Comparison of ENCODE assay signal across 1 cellular context in the genomic region with DNA sequence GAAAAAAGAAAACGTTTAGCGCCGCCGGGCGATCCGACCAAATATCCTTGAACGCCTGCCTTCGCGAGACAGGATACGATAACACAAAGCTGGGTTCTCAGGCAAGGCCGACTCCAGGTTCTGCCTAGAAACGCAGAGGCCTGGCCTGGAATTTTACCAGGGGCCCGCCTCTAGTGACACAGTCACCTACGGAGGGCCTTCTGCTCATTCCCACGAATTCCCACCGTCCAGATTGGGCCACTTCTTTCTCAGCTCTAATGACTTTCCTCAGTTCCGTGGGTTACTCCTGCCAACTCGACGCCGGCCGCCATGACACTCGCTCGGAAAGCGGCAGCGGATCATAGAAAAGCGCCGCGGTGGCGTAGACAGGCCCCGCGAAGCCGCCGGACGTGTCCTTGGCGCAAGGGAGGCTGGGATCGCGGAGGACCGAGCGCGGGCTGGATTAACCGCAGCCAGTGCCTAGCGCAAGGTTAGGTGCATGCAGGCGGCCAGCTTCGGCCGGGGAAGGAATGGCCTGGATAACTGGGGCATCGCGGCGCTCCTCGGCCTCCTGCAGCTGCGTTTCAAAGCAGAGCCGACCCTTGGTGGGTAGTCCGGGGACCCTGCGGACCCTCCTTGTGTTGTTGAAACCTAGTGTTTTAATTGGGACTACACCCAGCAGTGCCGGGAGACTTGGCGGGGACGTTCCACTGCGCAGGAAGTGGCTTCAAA.
TF ChIP-seq lines count a peak whose summit lies in the region.

TSS of gene TRIP11 (minus strand) at position 340 of the 711 bp plus-strand sequence. CDS start 374 bp downstream, outside the sequence.

TF ChIP-seq in HEK293, 187 proteins besides CTCF, POLR2A, EP300 and RAD21 (continued from another document):
- TF ChIP-seq ZNF24 (tag by site-specific recombination; IDR thresholded peaks at IDR 0.05) (peak; percentile 11; the same call in 1 of the 2 replicates), PBX3 (CRISPR knock-in tag; IDR thresholded peaks at IDR 0.05) (peak; percentile 65; the same call in 1 of the 2 replicates), ZNF624 (tag by site-specific recombination; IDR thresholded peaks at IDR 0.05) (no peak), ZBTB20 (tag by site-specific recombination; IDR thresholded peaks at IDR 0.05) (peak; percentile 72), TRIM28 (IDR thresholded peaks at IDR 0.05; ENCODE audit: borderline replicate concordance, low read length) (peak; percentile 34; the same call in 1 of the 2 replicates), BCL11B (tag by site-specific recombination; IDR thresholded peaks at IDR 0.05; ENCODE audit: low read depth) (0 out of 2 replicates have a peak, but pooled peaks have one; percentile 15), ZNF792 (tag by site-specific recombination; IDR thresholded peaks at IDR 0.05) (peak; percentile 64; the same call in 1 of the 2 replicates), ZNF639 (tag by site-specific recombination; IDR thresholded peaks at IDR 0.05) (peak; percentile 63), GFI1B (tag by site-specific recombination; IDR thresholded peaks at IDR 0.05) (peak; percentile 4; the same call in 1 of the 2 replicates), ZNF311 (tag by site-specific recombination; IDR thresholded peaks at IDR 0.05; ENCODE audit: borderline replicate concordance) (no peak), ZNF561 (tag by site-specific recombination; IDR thresholded peaks at IDR 0.05; ENCODE audit: borderline replicate concordance) (peak; percentile 63; the same call in 1 of the 2 replicates), ZNF2 (tag by site-specific recombination; IDR thresholded peaks at IDR 0.05) (peak; percentile 80), ZBTB26 (tag by site-specific recombination; optimal IDR thresholded peaks at IDR 0.05) (peak; percentile 73), YY1 (tag by site-specific recombination; IDR thresholded peaks at IDR 0.05) (peak; percentile 94), ZBTB21 (tag by site-specific recombination; IDR thresholded peaks at IDR 0.05) (peak; percentile 71), ZNF76 (tag by site-specific recombination; IDR thresholded peaks at IDR 0.05; ENCODE audit: borderline replicate concordance, low read depth) (peak; percentile 96), ZFP69B (tag by site-specific recombination; IDR thresholded peaks at IDR 0.05) (peak; percentile 18; the same call in 1 of the 2 replicates), ZNF777 (tag by site-specific recombination; IDR thresholded peaks at IDR 0.05; ENCODE audit: borderline replicate concordance) (peak; percentile 67; the same call in 1 of the 2 replicates), ZNF629 (tag by site-specific recombination; IDR thresholded peaks at IDR 0.05) (peak; percentile 80), ZNF660 (tag by site-specific recombination; IDR thresholded peaks at IDR 0.05) (0 out of 2 replicates have a peak, but pooled peaks have one; percentile 42), ZNF843 (tag by site-specific recombination; IDR thresholded peaks at IDR 0.05) (peak; percentile 25), ZEB2 (tag by site-specific recombination; IDR thresholded peaks at IDR 0.05) (peak; percentile 86), ZXDB (tag by site-specific recombination; IDR thresholded peaks at IDR 0.05) (peak; percentile 77), ZNF664 (tag by site-specific recombination; IDR thresholded peaks at IDR 0.05) (0 out of 2 replicates have a peak, but pooled peaks have one; percentile 4), SCRT1 (tag by site-specific recombination; IDR thresholded peaks at IDR 0.05; ENCODE audit: borderline replicate concordance) (no peak), ZBTB17 (tag by site-specific recombination; IDR thresholded peaks at IDR 0.05) (peak; percentile 95), ZNF600 (tag by site-specific recombination; IDR thresholded peaks at IDR 0.05) (peak; percentile 98), HOXD13 (CRISPR knock-in tag; IDR thresholded peaks at IDR 0.05; ENCODE audit: borderline replicate concordance) (no peak), ZNF555 (tag by site-specific recombination; conservative IDR thresholded peaks at IDR 0.05) (no peak), ZBTB8A (tag by site-specific recombination; IDR thresholded peaks at IDR 0.05) (peak; percentile 26; the same call in 1 of the 2 replicates), REPIN1 (tag by site-specific recombination; IDR thresholded peaks at IDR 0.05; ENCODE audit: low read depth) (no peak), ZSCAN30 (tag by site-specific recombination; IDR thresholded peaks at IDR 0.05) (peak; percentile 58), ZNF707 (tag by site-specific recombination; IDR thresholded peaks at IDR 0.05) (no peak), ZNF610 (tag by site-specific recombination; IDR thresholded peaks at IDR 0.05; ENCODE audit: borderline replicate concordance) (0 out of 2 replicates have a peak, but pooled peaks have one; percentile 38), BCL11A (tag by site-specific recombination; IDR thresholded peaks at IDR 0.05; ENCODE audit: low read depth) (no peak), KLF8 (tag by site-specific recombination; IDR thresholded peaks at IDR 0.05) (peak; percentile 48; the same call in 1 of the 2 replicates), KLF16 (tag by site-specific recombination; IDR thresholded peaks at IDR 0.05) (peak; percentile 38; the same call in 1 of the 2 replicates)
- TF ChIP-seq, protein P1, sequence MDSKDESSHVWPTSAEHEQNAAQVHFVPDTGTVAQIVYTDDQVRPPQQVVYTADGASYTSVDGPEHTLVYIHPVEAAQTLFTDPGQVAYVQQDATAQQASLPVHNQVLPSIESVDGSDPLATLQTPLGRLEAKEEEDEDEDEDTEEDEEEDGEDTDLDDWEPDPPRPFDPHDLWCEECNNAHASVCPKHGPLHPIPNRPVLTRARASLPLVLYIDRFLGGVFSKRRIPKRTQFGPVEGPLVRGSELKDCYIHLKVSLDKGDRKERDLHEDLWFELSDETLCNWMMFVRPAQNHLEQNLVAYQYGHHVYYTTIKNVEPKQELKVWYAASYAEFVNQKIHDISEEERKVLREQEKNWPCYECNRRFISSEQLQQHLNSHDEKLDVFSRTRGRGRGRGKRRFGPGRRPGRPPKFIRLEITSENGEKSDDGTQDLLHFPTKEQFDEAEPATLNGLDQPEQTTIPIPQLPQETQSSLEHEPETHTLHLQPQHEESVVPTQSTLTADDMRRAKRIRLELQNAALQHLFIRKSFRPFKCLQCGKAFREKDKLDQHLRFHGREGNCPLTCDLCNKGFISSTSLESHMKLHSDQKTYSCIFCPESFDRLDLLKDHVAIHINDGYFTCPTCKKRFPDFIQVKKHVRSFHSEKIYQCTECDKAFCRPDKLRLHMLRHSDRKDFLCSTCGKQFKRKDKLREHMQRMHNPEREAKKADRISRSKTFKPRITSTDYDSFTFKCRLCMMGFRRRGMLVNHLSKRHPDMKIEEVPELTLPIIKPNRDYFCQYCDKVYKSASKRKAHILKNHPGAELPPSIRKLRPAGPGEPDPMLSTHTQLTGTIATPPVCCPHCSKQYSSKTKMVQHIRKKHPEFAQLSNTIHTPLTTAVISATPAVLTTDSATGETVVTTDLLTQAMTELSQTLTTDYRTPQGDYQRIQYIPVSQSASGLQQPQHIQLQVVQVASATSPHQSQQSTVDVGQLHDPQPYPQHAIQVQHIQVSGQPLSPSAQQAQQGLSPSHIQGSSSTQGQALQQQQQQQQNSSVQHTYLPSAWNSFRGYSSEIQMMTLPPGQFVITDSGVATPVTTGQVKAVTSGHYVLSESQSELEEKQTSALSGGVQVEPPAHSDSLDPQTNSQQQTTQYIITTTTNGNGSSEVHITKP (tag by site-specific recombination; IDR thresholded peaks at IDR 0.05), result peak; percentile 91
- TF ChIP-seq, protein P2, sequence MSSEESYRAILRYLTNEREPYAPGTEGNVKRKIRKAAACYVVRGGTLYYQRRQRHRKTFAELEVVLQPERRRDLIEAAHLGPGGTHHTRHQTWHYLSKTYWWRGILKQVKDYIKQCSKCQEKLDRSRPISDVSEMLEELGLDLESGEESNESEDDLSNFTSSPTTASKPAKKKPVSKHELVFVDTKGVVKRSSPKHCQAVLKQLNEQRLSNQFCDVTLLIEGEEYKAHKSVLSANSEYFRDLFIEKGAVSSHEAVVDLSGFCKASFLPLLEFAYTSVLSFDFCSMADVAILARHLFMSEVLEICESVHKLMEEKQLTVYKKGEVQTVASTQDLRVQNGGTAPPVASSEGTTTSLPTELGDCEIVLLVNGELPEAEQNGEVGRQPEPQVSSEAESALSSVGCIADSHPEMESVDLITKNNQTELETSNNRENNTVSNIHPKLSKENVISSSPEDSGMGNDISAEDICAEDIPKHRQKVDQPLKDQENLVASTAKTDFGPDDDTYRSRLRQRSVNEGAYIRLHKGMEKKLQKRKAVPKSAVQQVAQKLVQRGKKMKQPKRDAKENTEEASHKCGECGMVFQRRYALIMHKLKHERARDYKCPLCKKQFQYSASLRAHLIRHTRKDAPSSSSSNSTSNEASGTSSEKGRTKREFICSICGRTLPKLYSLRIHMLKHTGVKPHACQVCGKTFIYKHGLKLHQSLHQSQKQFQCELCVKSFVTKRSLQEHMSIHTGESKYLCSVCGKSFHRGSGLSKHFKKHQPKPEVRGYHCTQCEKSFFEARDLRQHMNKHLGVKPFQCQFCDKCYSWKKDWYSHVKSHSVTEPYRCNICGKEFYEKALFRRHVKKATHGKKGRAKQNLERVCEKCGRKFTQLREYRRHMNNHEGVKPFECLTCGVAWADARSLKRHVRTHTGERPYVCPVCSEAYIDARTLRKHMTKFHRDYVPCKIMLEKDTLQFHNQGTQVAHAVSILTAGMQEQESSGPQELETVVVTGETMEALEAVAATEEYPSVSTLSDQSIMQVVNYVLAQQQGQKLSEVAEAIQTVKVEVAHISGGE (tag by site-specific recombination; conservative IDR thresholded peaks at IDR 0.05; ENCODE audit: low read depth), result peak; percentile 65
- TF ChIP-seq, protein P3, sequence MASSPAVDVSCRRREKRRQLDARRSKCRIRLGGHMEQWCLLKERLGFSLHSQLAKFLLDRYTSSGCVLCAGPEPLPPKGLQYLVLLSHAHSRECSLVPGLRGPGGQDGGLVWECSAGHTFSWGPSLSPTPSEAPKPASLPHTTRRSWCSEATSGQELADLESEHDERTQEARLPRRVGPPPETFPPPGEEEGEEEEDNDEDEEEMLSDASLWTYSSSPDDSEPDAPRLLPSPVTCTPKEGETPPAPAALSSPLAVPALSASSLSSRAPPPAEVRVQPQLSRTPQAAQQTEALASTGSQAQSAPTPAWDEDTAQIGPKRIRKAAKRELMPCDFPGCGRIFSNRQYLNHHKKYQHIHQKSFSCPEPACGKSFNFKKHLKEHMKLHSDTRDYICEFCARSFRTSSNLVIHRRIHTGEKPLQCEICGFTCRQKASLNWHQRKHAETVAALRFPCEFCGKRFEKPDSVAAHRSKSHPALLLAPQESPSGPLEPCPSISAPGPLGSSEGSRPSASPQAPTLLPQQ (tag by site-specific recombination; IDR thresholded peaks at IDR 0.05), result peak; percentile 35; the same call in 1 of the 2 replicates
- TF ChIP-seq, protein P4, sequence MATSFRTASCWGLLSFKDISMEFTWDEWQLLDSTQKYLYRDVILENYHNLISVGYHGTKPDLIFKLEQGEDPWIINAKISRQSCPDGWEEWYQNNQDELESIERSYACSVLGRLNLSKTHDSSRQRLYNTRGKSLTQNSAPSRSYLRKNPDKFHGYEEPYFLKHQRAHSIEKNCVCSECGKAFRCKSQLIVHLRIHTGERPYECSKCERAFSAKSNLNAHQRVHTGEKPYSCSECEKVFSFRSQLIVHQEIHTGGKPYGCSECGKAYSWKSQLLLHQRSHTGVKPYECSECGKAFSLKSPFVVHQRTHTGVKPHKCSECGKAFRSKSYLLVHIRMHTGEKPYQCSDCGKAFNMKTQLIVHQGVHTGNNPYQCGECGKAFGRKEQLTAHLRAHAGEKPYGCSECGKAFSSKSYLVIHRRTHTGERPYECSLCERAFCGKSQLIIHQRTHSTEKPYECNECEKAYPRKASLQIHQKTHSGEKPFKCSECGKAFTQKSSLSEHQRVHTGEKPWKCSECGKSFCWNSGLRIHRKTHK (tag by site-specific recombination; IDR thresholded peaks at IDR 0.05), result no peak
